In the genomic region with DNA sequence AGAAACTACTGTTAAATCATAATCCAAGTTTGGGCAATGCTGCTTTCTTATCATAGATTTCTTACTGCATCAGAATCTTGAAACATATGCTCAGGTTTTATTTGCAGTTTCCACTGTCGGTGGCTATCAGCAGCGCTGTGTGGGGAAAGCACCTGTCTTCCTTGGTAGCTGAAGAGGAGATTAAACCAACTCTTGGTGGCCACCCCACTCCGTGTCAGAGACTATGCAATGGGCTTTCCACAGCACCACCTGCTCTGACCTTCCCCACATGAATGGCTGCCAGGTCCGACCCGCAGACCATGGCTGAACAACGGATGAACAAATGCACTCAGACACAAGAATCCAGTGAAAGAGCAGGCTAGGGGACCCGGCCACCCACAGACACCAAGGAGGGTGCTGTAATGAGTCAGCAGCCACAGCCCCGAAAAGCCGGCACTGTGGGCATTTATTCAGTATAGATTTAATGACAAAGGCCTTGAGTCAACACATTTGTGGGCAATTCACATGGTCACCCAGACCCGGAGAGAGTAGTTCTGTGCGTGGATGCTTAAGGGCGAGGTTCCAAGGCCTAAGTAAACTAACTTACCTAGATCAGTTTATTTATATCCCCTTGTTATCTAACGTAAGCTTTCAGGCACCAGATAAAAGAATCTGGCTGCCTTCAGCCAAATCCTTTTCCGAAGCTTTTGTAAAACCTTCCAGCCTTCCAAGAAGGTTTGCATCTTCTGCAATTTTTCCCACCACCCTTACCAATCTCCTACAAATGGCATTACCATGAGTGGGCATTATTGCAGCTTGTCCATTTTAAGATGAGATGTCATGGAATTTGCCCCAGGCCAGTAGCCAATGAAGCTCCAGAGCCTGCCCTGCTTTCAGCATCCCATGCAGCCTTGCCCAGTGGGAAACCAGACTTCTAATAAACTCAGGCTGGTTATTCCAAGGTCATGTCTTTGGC, we compare ENCODE assay signal across 25 cellular contexts.
DNase-seq lines count a peak whose midpoint lies in the region; ATAC-seq, FAIRE-seq and TF ChIP-seq lines count a peak whose summit lies in the region.
"Had no signal": no experiment of that assay in that cellular context is flagged by ENCODE, and none has a peak within 500 bp of the region (broad histone marks: within the 10 kb centered on the region; RNA-seq: fewer than 3 reads in every experiment).

No MANE protein-coding gene starts in this region.

- no peak overlapping the region for H2AFZ ChIP-seq in K562 (ENCODE audit: low read depth, low read length)
- H2AFZ ChIP-seq in osteoblast (ENCODE audit: low read length), result no peak overlapping the region
- H2AFZ ChIP-seq in Karpas-422 (ENCODE audit: low read length), result no peak overlapping the region
- H2AFZ ChIP-seq: PC-9 had no signal

- H3K27me3 ChIP-seq in K562 (ENCODE audit: control insufficient read depth in 2 of 2, insufficient read depth in 2 of 2, low read length in 2 of 2) (no peaks in the 10 kb centered on the region), osteoblast (ENCODE audit: insufficient read depth, low read length) (no peaks in the 10 kb centered on the region), Karpas-422 (ENCODE audit: low read length) (no peaks in the 10 kb centered on the region)
- H3K27me3 ChIP-seq: tibial nerve had no signal

- H3K4me3 ChIP-seq in K562 (no peak overlapping the region), osteoblast (ENCODE audit: insufficient read depth, low read length) (no peak overlapping the region), Karpas-422 (ENCODE audit: low read length) (no peak overlapping the region)
- H3K4me3 ChIP-seq: PC-9, tibial nerve had no signal

- H3K4me1 ChIP-seq in K562 (replicated peaks in 1 of 2; ENCODE audit: control insufficient read depth in 2 of 2, insufficient read depth in 2 of 2, low read length in 2 of 2) (peaks cover 0 to 4% of the 10 kb centered on the region in 2 experiments; a peak in 2 of 5 replicates), osteoblast (ENCODE audit: insufficient read depth, low read length) (peaks cover 8% of the 10 kb centered on the region), Karpas-422 (ENCODE audit: low read length) (no peaks in the 10 kb centered on the region)
- H3K4me1 ChIP-seq: tibial nerve had no signal

- 64% methylated on average over 14 of the region's 14 CpGs for WGBS in K562 (ENCODE audit: insufficient coverage, low coverage, missing lambda C conversion rate)

- H3K9me3 ChIP-seq in K562 (replicated peaks; ENCODE audit: control insufficient read depth, insufficient read depth, low read depth, low read length) (peaks cover 8% of the 10 kb centered on the region), osteoblast (ENCODE audit: low read depth, low read length) (peaks cover 2% of the 10 kb centered on the region), Karpas-422 (ENCODE audit: low read length) (no peaks in the 10 kb centered on the region; the same call in 1 of the 2 replicates)

- CTCF ChIA-PET in K562 (lab: Yijun Ruan, JAX; ENCODE audit: low intra/inter-chr PET ratio), result no interaction called here

- H3K27ac ChIP-seq in K562 (ENCODE audit: extremely low read depth, low read depth, low read length), result no peak overlapping the region
- peak overlapping the region; percentile 49 for H3K27ac ChIP-seq in osteoblast (ENCODE audit: low read depth, low read length)
- no peak overlapping the region for H3K27ac ChIP-seq in Karpas-422 (ENCODE audit: low read length)
- H3K27ac ChIP-seq: PC-9, tibial nerve had no signal

- in situ Hi-C loops in K562 (cut with MboI), result no loop called here

- intact Hi-C loops in K562 (cut with micrococcal nuclease), result no loop called here

- FAIRE-seq in K562 (lab: Jason Lieb, UNC), result no peak

- no peak for TF ChIP-seq EP300 in K562 (IDR thresholded peaks at IDR 0.05; ENCODE audit: low read length)

- peaks cover 2% of the 10 kb centered on the region for H3K9me1 ChIP-seq in K562 (ENCODE audit: control insufficient read depth, insufficient read depth, low read length)

- H3K79me2 ChIP-seq in K562 (ENCODE audit: control insufficient read depth, insufficient read depth, low read length) (no peaks in the 10 kb centered on the region), osteoblast (ENCODE audit: insufficient read depth, low read length) (peaks cover 4% of the 10 kb centered on the region), Karpas-422 (ENCODE audit: low read length) (no peaks in the 10 kb centered on the region)

- TSS peak; percentile 15 for BruUV-seq in K562 (replicated peaks; lab: Mats Ljungman, UMichigan)

- ATAC-seq in K562, result no peak
- no peak for ATAC-seq in HG02759 (IDR thresholded peaks at IDR 0.05; ENCODE audit: unreplicated experiment)
- ATAC-seq in GM21360 (IDR thresholded peaks at IDR 0.05; ENCODE audit: unreplicated experiment), result no peak
- ATAC-seq: activated CD8-positive, alpha-beta T cell treated with anti-CD3 and anti-CD28 coated beads for 36 hours; activated naive CD4-positive, alpha-beta T cell treated with anti-CD3 and anti-CD28 coated beads, Interleukin-2, amount 50 U/mL, for 72 hours; natural killer cell had no signal

- TF ChIP-seq CTCF in K562 (IDR thresholded peaks at IDR 0.05 in 2 of 3, conservative IDR thresholded peaks at IDR 0.05 in 1 of 3; ENCODE audit: insufficient read depth in 2 of 3, low read depth in 1 of 3, low read length in 3 of 3), result no peak
- TF ChIP-seq CTCF in osteoblast (IDR thresholded peaks at IDR 0.05; ENCODE audit: extremely low read depth, low read depth, low read length), result no peak

- H3K36me3 ChIP-seq in K562 (ENCODE audit: control insufficient read depth, insufficient read depth, low read length) (no peaks in the 10 kb centered on the region; the same call in 2 of the 3 replicates), osteoblast (ENCODE audit: insufficient read depth, low read length) (peaks cover 4% of the 10 kb centered on the region), Karpas-422 (ENCODE audit: insufficient read depth, low read length) (peaks cover 6% of the 10 kb centered on the region; the same call in 1 of the 2 replicates)

- POLR2A ChIA-PET in K562 (lab: Yijun Ruan, JAX), result interaction anchor here (0.7 to 1.4 kb wide), 2 partner anchors 20 to 32 kb away, joined by 3 read pairs; no protein-coding TSS in a partner anchor

- peak; percentile 23 for DNase-seq in ELR (ENCODE audit: low read depth)
- DNase-seq in M059J (ENCODE audit: low read depth), result peak; percentile 69
- no peak for DNase-seq in K562 (ENCODE audit: extremely low read depth in 1 of 4, low spot score in 3 of 4)
- DNase-seq in osteoblast (ENCODE audit: insufficient read length, low spot score, missing footprints), result no peak
- no peak for DNase-seq in Karpas-422
- DNase-seq: activated CD4-positive, CD25-positive, alpha-beta regulatory T cell; activated CD8-positive, alpha-beta T cell treated with anti-CD3 and anti-CD28 coated beads for 36 hours; C1 segment of cervical spinal cord; Calu3; DMS79 treated with DMSO at 0.1 percent for 48 hours; glutamatergic neuron; islet precursor cell; midbrain; natural killer cell; NCI-H1105; NCI-H187 treated with DMSO at 0.1 percent for 48 hours; NCI-H2171 treated with DMSO at 0.1 percent for 48 hours; NCI-H524; PC-9; SIG-M5; stimulated activated CD4-positive, alpha-beta T cell treated with anti-CD3 and anti-CD28 coated beads, Interleukin-2, amount 100 ng/mL, for 24 hours had no signal

- no peak for TF ChIP-seq POLR2A in K562 (conservative IDR thresholded peaks at IDR 0.05)

- no peaks in the 10 kb centered on the region for H3K9me2 ChIP-seq in Karpas-422 (replicated peaks; ENCODE audit: insufficient read depth, low read length)

- no peak overlapping the region for H3K9ac ChIP-seq in K562 (ENCODE audit: insufficient read depth in 1 of 2, low read depth in 2 of 2, low read length in 2 of 2)
- H3K9ac ChIP-seq in Karpas-422 (ENCODE audit: low read length), result no peak overlapping the region

- no peak for TF ChIP-seq RAD21 in K562 (CRISPR knock-in tag; conservative IDR thresholded peaks at IDR 0.05 in 1 of 2, IDR thresholded peaks at IDR 0.05 in 1 of 2)

- H4K20me1 ChIP-seq in K562 (replicated peaks; ENCODE audit: control insufficient read depth, insufficient read depth, low read length), result no peaks in the 10 kb centered on the region
- no peaks in the 10 kb centered on the region for H4K20me1 ChIP-seq in osteoblast (ENCODE audit: insufficient read depth, low read length)
- H4K20me1 ChIP-seq in Karpas-422 (ENCODE audit: insufficient read depth, low read depth, low read length), result no peaks in the 10 kb centered on the region

- H3K4me2 ChIP-seq in K562 (ENCODE audit: insufficient read depth, low read length) (no peak overlapping the region), osteoblast (ENCODE audit: insufficient read depth, low read length) (no peak overlapping the region), Karpas-422 (ENCODE audit: low read depth, low read length, poor library complexity, severe bottlenecking) (no peak overlapping the region)
- H3K4me2 ChIP-seq: PC-9 had no signal

TF ChIP-seq in K562, 482 proteins besides CTCF, POLR2A, EP300 and RAD21 (continues in another document):
- TF ChIP-seq, protein P1, sequence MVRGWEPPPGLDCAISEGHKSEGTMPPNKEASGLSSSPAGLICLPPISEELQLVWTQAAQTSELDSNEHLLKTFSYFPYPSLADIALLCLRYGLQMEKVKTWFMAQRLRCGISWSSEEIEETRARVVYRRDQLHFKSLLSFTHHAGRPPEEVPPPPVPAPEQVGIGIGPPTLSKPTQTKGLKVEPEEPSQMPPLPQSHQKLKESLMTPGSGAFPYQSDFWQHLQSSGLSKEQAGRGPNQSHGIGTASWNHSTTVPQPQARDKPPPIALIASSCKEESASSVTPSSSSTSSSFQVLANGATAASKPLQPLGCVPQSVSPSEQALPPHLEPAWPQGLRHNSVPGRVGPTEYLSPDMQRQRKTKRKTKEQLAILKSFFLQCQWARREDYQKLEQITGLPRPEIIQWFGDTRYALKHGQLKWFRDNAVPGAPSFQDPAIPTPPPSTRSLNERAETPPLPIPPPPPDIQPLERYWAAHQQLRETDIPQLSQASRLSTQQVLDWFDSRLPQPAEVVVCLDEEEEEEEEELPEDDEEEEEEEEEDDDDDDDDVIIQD (CRISPR knock-in tag; IDR thresholded peaks at IDR 0.05), result no peak
- TF ChIP-seq RBM17 (IDR thresholded peaks at IDR 0.05; ENCODE audit: borderline replicate concordance, low read depth, low read length) (no peak), ZNF707 (CRISPR knock-in tag; conservative IDR thresholded peaks at IDR 0.05) (0 out of 2 replicates have a peak, but pooled peaks have one; percentile 66), MECOM (CRISPR knock-in tag; IDR thresholded peaks at IDR 0.05) (no peak), HDAC1 (IDR thresholded peaks at IDR 0.05) (no peak), SMARCA5 (IDR thresholded peaks at IDR 0.05) (no peak), ZNF584 (CRISPR knock-in tag; IDR thresholded peaks at IDR 0.05; ENCODE audit: low read depth) (no peak), KLF6 (CRISPR knock-in tag; IDR thresholded peaks at IDR 0.05; ENCODE audit: borderline replicate concordance) (no peak), JUN (IDR thresholded peaks at IDR 0.05; ENCODE audit: borderline replicate concordance, low read depth, low read length) (no peak), JUN (CRISPR knock-in tag; IDR thresholded peaks at IDR 0.05; ENCODE audit: borderline replicate concordance) (no peak), ILF3 (IDR thresholded peaks at IDR 0.05; ENCODE audit: borderline replicate concordance) (no peak), ZNF134 (CRISPR knock-in tag; conservative IDR thresholded peaks at IDR 0.05) (no peak), ELF2 (CRISPR knock-in tag; IDR thresholded peaks at IDR 0.05) (no peak)

Comparison
In these comparisons a context has a peak if more than half of its experiments do, and no peak if none do; other contexts are left out.
1. DNase-seq: peak in ELR (single experiment) and M059J (single experiment); none in K562 (0 of 4), osteoblast (single experiment) and Karpas-422 (single experiment).